In the genomic region with DNA sequence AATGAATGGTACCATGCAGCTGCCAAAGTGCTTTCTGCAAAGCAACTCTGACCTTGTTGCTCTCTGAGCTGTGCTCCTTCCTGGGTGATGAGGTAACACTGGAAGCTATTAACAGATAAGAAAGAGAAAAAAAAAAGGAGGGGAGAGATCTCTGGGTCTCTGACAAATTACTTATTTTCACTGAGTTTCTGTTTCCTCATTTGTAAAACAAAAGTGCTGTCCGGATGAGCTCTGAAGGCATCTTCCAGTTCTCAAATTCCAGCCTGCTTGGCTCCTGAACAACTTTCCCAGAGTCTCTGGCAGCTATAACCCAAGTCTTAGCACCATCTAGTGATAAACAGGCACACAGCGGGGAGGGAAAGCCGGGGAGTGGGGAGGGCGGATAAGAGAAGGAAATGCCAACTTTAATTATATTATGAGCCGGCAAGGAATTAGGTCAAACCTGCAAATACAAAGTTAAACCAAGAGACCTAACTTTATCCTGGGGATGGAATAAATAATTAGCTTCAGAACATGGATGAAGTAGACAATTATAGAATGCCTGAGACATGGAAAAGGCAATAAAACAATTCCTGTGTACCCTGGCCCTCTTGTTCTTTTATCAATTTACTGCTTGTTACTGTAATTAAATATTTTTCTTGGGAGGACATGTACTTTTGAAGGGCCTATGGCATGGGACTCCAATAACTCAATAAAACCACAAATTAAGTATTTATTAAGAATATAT, we compare ENCODE assay signal across 8 cellular contexts.
A peak's percentile ranks its signal among the peaks of the same experiment; 100 is the strongest.
DNase-seq lines count a peak whose midpoint lies in the region; ATAC-seq and TF ChIP-seq lines count a peak whose summit lies in the region.

No MANE protein-coding gene starts in this region.

- H3K4me3 ChIP-seq in MG63: no peak overlapping the region
- H3K4me3 ChIP-seq in adipocyte (ENCODE audit: low read length): no peak overlapping the region
- H3K4me3 ChIP-seq in left ventricle myocardium inferior: no peak overlapping the region

- DNase-seq in DMS79 treated with DMSO at 0.1 percent for 48 hours (lab: John Stamatoyannopoulos, UW) (peak; percentile 31), MG63 (peak; percentile 93), adipocyte (ENCODE audit: low read depth) (peak; percentile 85), left ventricle myocardium inferior (peak; percentile 45), pulmonary artery endothelial cell (ENCODE audit: low read depth, low spot score) (peak; percentile 13)

- H3K36me3 ChIP-seq in MG63: no peaks in the 10 kb centered on the region
- H3K36me3 ChIP-seq in adipocyte (ENCODE audit: control insufficient read depth, insufficient read depth, low read length, severe bottlenecking): no peaks in the 10 kb centered on the region
- H3K36me3 ChIP-seq in left ventricle myocardium inferior: no peaks in the 10 kb centered on the region

- TF ChIP-seq CTCF in left ventricle myocardium inferior (IDR thresholded peaks at IDR 0.05; ENCODE audit: borderline replicate concordance): peak; percentile 78

- ATAC-seq in GM21825 (IDR thresholded peaks at IDR 0.05; ENCODE audit: unreplicated experiment) (no peak), GM21717 (IDR thresholded peaks at IDR 0.05; ENCODE audit: unreplicated experiment) (no peak), HG02588 (IDR thresholded peaks at IDR 0.05; ENCODE audit: unreplicated experiment) (no peak)

- intact Hi-C loops in left ventricle myocardium inferior (cut with micrococcal nuclease): loop anchor here (10.0 kb wide), 1 partner anchor 69 kb away; no protein-coding TSS in a partner anchor

- no peak overlapping the region for H3K27ac ChIP-seq in left ventricle myocardium inferior (replicated peaks)

- H3K27me3 ChIP-seq in MG63: no peaks in the 10 kb centered on the region
- peaks cover 8% of the 10 kb centered on the region for H3K27me3 ChIP-seq in adipocyte (replicated peaks; ENCODE audit: control insufficient read depth, insufficient read depth, low read length)
- H3K27me3 ChIP-seq in left ventricle myocardium inferior (ENCODE audit: low read depth): no peaks in the 10 kb centered on the region

- peaks cover 11% of the 10 kb centered on the region for H3K4me1 ChIP-seq in adipocyte (ENCODE audit: control insufficient read depth, insufficient read depth, low read length)
- peaks cover 21% of the 10 kb centered on the region for H3K4me1 ChIP-seq in left ventricle myocardium inferior

- no peak overlapping the region for H3K9ac ChIP-seq in adipocyte (ENCODE audit: low read length)

- H3K9me3 ChIP-seq in MG63 (no peaks in the 10 kb centered on the region; the same call in 1 of the 2 replicates), adipocyte (ENCODE audit: control insufficient read depth, low read length) (no peaks in the 10 kb centered on the region), left ventricle myocardium inferior (replicated peaks) (no peaks in the 10 kb centered on the region)

Comparison
In these comparisons a context has a peak if more than half of its experiments do, and no peak if none do; other contexts are left out.
1. DNase-seq: peak in every context shown above with its lines; median percentile 93 in MG63; 85 in adipocyte; 45 in left ventricle myocardium inferior; 31 in DMS79 treated with DMSO at 0.1 percent for 48 hours; 13 in pulmonary artery endothelial cell.